ENCODE assay signal across 11 cellular contexts in the genomic region with DNA sequence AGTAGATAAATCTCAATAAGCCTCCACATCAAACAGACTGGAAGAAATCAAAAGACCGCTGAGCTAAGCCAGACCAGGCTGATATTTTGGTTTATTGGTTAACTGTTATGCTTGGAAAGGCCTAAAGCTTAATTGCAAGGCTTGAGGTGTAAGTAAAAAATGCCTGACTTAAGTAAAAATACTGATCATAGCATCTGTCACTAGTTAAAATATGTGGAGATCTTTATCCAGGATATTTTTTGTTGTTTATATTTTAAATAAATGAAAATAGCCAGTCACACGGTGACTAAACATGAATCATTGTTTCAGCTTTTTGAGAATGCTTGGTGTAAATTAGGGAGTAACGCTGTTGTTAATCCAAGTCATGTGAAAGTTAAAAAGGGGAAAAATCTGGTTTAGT.
DNase-seq lines count a peak whose midpoint lies in the region; TF ChIP-seq lines count a peak whose summit lies in the region.
"Had no signal": no experiment of that assay in that cellular context is flagged by ENCODE, and none has a peak within 500 bp of the region (broad histone marks: within the 10 kb centered on the region; RNA-seq: fewer than 3 reads in every experiment).

No MANE protein-coding gene starts in this region.

- H3K4me1 ChIP-seq in ACC112 (ENCODE audit: control insufficient read depth, insufficient read depth, low read length, unreplicated experiment), result peaks cover 53% of the 10 kb centered on the region

- peaks cover 54% of the 10 kb centered on the region for H3K4me1 Mint-ChIP-seq in nephron

- no peak for TF ChIP-seq CTCF in nephron (IDR thresholded peaks at IDR 0.05; ENCODE audit: unreplicated experiment in 3 of 3)

- H3K4me3 Mint-ChIP-seq in nephron, result no peak overlapping the region

- no peaks in the 10 kb centered on the region for H3K36me3 ChIP-seq in ACC112 (ENCODE audit: insufficient read depth, low read length)

- no peaks in the 10 kb centered on the region for H3K9me3 Mint-ChIP-seq in nephron

- H3K27me3 ChIP-seq in ACC112 (ENCODE audit: insufficient read depth, low read length), result no peaks in the 10 kb centered on the region

- DNase-seq in NCI-H226 (peak; percentile 33), dermis blood vessel endothelial cell (peak; percentile 46), DMS 273 (lab: John Stamatoyannopoulos, UW; ENCODE audit: unreplicated experiment) (no peak), midbrain (lab: John Stamatoyannopoulos, UW) (no peak), HuH-7 (ENCODE audit: low spot score) (no peak)
- DNase-seq in activated CD8-positive, alpha-beta memory T cell treated with anti-CD3 and anti-CD28 coated beads, Interleukin-2, amount 50 U/mL, for 4 hours, result no peak
- DNase-seq: activated CD8-positive, alpha-beta memory T cell treated with anti-CD3 and anti-CD28 coated beads, Interleukin-2, amount 50 U/mL, for 48 hours; NCI-H1436 had no signal

- 0 out of 2 replicates have a peak overlapping the region, but pooled peaks have one; percentile 31 for H3K4me3 ChIP-seq in ACC112 (ENCODE audit: low read depth, low read length)

- H3K27me3 Mint-ChIP-seq in nephron (ENCODE audit: low read depth), result no peaks in the 10 kb centered on the region

- H3K27ac ChIP-seq in ACC112 (ENCODE audit: low read depth, low read length), result peak overlapping the region; percentile 78
- H3K27ac ChIP-seq: VCaP had no signal

- no peaks in the 10 kb centered on the region for H3K79me2 ChIP-seq in ACC112 (ENCODE audit: control insufficient read depth, insufficient read depth, low read length, unreplicated experiment)

- H3K27ac Mint-ChIP-seq in nephron, result peak overlapping the region; percentile 33 to 83 (median 69)

- H3K36me3 Mint-ChIP-seq in nephron (ENCODE audit: low read depth), result peaks cover 13% of the 10 kb centered on the region

- no peak overlapping the region for H2AFZ ChIP-seq in ACC112 (ENCODE audit: low read length, unreplicated experiment)

Comparison
In these comparisons a context has a peak if more than half of its experiments do, and no peak if none do; other contexts are left out.
1. DNase-seq: peak in NCI-H226 (single experiment) and dermis blood vessel endothelial cell (single experiment); none in DMS 273 (single experiment), activated CD8-positive, alpha-beta memory T cell treated with anti-CD3 and anti-CD28 coated beads, Interleukin-2, amount 50 U/mL, for 4 hours (single experiment), midbrain (single experiment) and HuH-7 (single experiment).